ENCODE assay signal across 19 cellular contexts in genomic region chr13:98181106-98181815, GRCh38. TPM values are rescaled to one million over a fixed set of nuclear protein-coding genes. Genes with fewer than 3 reads are reported as not detected.
"Had no signal": no experiment of that assay in that cellular context is flagged by ENCODE, and none has a peak within 500 bp of the region (broad histone marks: within the 10 kb centered on the region; RNA-seq: fewer than 3 reads in every experiment).

No MANE protein-coding gene starts in this region.

- H3K9me3 ChIP-seq: adrenal gland, gastrocnemius medialis, heart left ventricle had no signal

- H3K36me3 ChIP-seq: adrenal gland, cardiac muscle cell, gastrocnemius medialis had no signal

- DNase-seq: activated CD4-positive, alpha-beta T cell treated with anti-CD3 and anti-CD28 coated beads, Interleukin-2, amount 10 ng/mL, durations not matched to agents 24 days and 14 days; activated CD8-positive, alpha-beta memory T cell treated with anti-CD3 and anti-CD28 coated beads, Interleukin-2, amount 50 U/mL, for 4 hours; activated gamma-delta T cell; activated T-cell treated with anti-CD3 and anti-CD28 coated beads, Interleukin-2, amount 50 U/mL, for 4 hours; adrenal gland; effector memory CD8-positive, alpha-beta T cell; gastrocnemius medialis; heart left ventricle; stimulated activated naive CD4-positive, alpha-beta T cell; T-helper 1 cell; T-helper 9 cell had no signal

- ATAC-seq: activated T-cell treated with anti-CD3 and anti-CD28 coated beads, Interleukin-2, amount 50 U/mL, for 4 hours; effector memory CD8-positive, alpha-beta T cell; gastrocnemius medialis; heart left ventricle; natural killer cell treated with Interleukin-12 subunit alpha and Interleukin-12 subunit beta and Interleukin-15 and Interleukin-18, amount 100 ng/mL, for 72 hours had no signal

- H3K27ac ChIP-seq: cardiac muscle cell, gastrocnemius medialis, heart left ventricle had no signal

- H3K27me3 ChIP-seq: adrenal gland, cardiac muscle cell, gastrocnemius medialis, heart left ventricle had no signal

- H3K4me3 ChIP-seq: adrenal gland, cardiac muscle cell, gastrocnemius medialis, heart left ventricle had no signal

RNA-seq across cellular contexts. Expression of gene RNF113B, which starts 4.2 kb away (rescaled TPM):
- total RNA-seq: activated CD4-positive, alpha-beta T cell treated with anti-CD3 and anti-CD28 coated beads, Interleukin-2, amount 10 ng/mL, durations not matched to agents 24 days and 14 days; activated T-cell treated with anti-CD3 and anti-CD28 coated beads, Interleukin-2, amount 50 U/mL, for 4 hours; cardiac muscle cell; dermis microvascular lymphatic vessel endothelial cell; gastrocnemius medialis; heart left ventricle; liver; mesenteric fat pad; natural killer cell treated with Interleukin-12 subunit alpha and Interleukin-12 subunit beta and Interleukin-15 and Interleukin-18, amount 100 ng/mL, for 72 hours; renal cortical epithelial cell; ureter had no signal
- polyA plus RNA-seq: heart left ventricle, thymus had no signal
